12 cellular contexts compared by ENCODE assay signal in genomic region chr4:182776376-182777058, GRCh38.
"Had no signal": no experiment of that assay in that cellular context is flagged by ENCODE, and none has a peak within 500 bp of the region (broad histone marks: within the 10 kb centered on the region; RNA-seq: fewer than 3 reads in every experiment).

No MANE protein-coding gene starts in this region.

- H3K9me3 ChIP-seq: right atrium auricular region, stomach, thoracic aorta had no signal

- ATAC-seq: activated T-helper 17 cell treated with anti-CD3 and anti-CD28 coated beads, Interleukin-2, amount 50 U/mL, for 72 hours; T-cell had no signal

- DNase-seq: activated CD4-positive, alpha-beta T cell treated with anti-CD3 and anti-CD28 coated beads for 48 hours; activated naive CD4-positive, alpha-beta T cell treated with anti-CD3 and anti-CD28 coated beads for 36 hours; cerebellar nuclear complex; hippocampal formation; kidney glomerular epithelial cell; posterior cingulate gyrus; stomach; T-cell had no signal

- H3K4me1 ChIP-seq: stomach had no signal

- H3K27me3 ChIP-seq: right atrium auricular region, stomach had no signal

- H3K27ac ChIP-seq: right atrium auricular region, skin epidermis, stomach, thoracic aorta had no signal

- H3K36me3 ChIP-seq: right atrium auricular region, thoracic aorta had no signal

- H3K4me3 ChIP-seq: right atrium auricular region, skin epidermis, stomach, thoracic aorta had no signal
